8 cellular contexts compared by ENCODE assay signal in genomic region chr3:188154758-188155574, GRCh38. TPM values are rescaled to one million over a fixed set of nuclear protein-coding genes. Genes with fewer than 3 reads are reported as not detected.
A peak's percentile ranks its signal among the peaks of the same experiment; 100 is the strongest.
DNase-seq lines count a peak whose midpoint lies in the region; ATAC-seq and TF ChIP-seq lines count a peak whose summit lies in the region.

No MANE protein-coding gene starts in this region.

- peak overlapping the region; percentile 72 to 98 (median 93) for H3K27ac ChIP-seq in skin epidermis

- TF ChIP-seq CTCF in WI38 (IDR thresholded peaks at IDR 0.05; ENCODE audit: low read depth, low read length), result no peak

- peak; percentile 8 for ATAC-seq in GM19455 (IDR thresholded peaks at IDR 0.05; ENCODE audit: unreplicated experiment)

- DNase-seq in hepatic stellate cell (ENCODE audit: low spot score) (peak; percentile 31), SK-N-DZ (ENCODE audit: low spot score) (no peak), NCI-H2107 (lab: John Stamatoyannopoulos, UW) (no peak), HEK293T (ENCODE audit: extremely low spot score) (no peak)
- no peak for DNase-seq in stimulated activated CD4-positive, alpha-beta T cell treated with anti-CD3 and anti-CD28 coated beads, Interleukin-2, amount 100 ng/mL, for 48 hours

- POLR2A ChIA-PET in HEK293T (lab: Yijun Ruan, JAX), result interaction anchor here (0.7 to 1.1 kb wide), 2 partner anchors 124 to 147 kb away, joined by 3 read pairs; no protein-coding TSS in a partner anchor

- H3K4me3 ChIP-seq in WI38 (ENCODE audit: low read depth, low read length) (peak overlapping the region; percentile 86), skin epidermis (peak overlapping the region; percentile 76 to 95 (median 84))

- CTCF ChIA-PET in HEK293T (lab: Yijun Ruan, JAX), result interaction anchor here (1.1 kb wide), 1 partner anchor 125 kb away, joined by 4 read pairs; no protein-coding TSS in a partner anchor

TF ChIP-seq in HEK293T, 16 proteins besides CTCF, POLR2A, EP300 and RAD21:
- no peak for TF ChIP-seq SUZ12 (IDR thresholded peaks at IDR 0.05)

RNA-seq across cellular contexts. Expression of gene LPP, which starts 1.0 kb away (rescaled TPM):
- 2.2 and 3.2 TPM in 2 replicates for polyA plus RNA-seq in SK-N-DZ (2014; cell fraction: cytosol; rRNA removed)
- polyA plus RNA-seq in SK-N-DZ (2014; cell fraction: nucleus; rRNA removed), result 1.9 and 2.6 TPM in 2 replicates
